In the genomic region with DNA sequence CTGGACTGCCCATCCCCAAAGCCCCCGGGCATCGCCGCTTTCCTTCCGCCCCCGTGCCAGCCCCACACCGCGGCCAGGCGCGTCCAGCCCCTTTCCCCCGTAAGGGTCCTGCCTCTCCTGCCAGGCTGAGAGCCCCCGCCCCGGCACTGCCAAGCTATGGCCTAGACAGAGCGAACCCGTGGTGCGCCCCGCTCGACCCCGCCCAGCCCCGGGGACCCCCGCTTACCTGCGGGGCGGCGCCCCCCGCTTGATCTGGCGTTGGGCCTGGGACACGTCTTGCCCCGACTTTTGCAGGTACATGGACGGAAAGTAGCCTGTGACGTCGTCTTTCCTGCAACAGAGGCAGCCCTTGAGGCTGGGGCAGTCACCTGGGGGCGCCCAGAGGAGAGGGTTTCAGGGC, we compare ENCODE assay signal across 8 cellular contexts.
DNase-seq lines count a peak whose midpoint lies in the region; ATAC-seq and TF ChIP-seq lines count a peak whose summit lies in the region.
"Not testable (repeated sequence)": the region's sequence is repeated elsewhere in the genome, so short reads cannot be mapped to it uniquely, and the experiment has no call there.

No MANE protein-coding gene starts in this region.

- H3K9me3 Mint-ChIP-seq in CD8-positive, alpha-beta T cell; activated CD8-positive, alpha-beta T cell treated with anti-CD3 and anti-CD28 coated beads, Interleukin-2, amount 10 ng/mL, durations not matched to agents 7 days and 5 days (ENCODE audit: insufficient read depth): not testable (repeated sequence)

- not testable (repeated sequence) for H3K27ac ChIP-seq in CD8-positive, alpha-beta T cell (ENCODE audit: low read depth, low read length); OCI-LY7 (ENCODE audit: low read depth, low read length, poor library complexity, severe bottlenecking); colonic mucosa; right cardiac atrium (ENCODE audit: low read length)
- peak overlapping the region in 2 of 4 donors; percentile 43 to 70 for H3K27ac ChIP-seq in upper lobe of left lung

- 29% methylated on average over 12 of the region's 31 CpGs for WGBS in right cardiac atrium
- WGBS in upper lobe of left lung, 2 donors, result no CpG with 5 or more reads among the region's 31 CpGs

- not testable (repeated sequence) for H3K36me3 ChIP-seq in CD8-positive, alpha-beta T cell (ENCODE audit: insufficient read depth, low read length); OCI-LY7 (ENCODE audit: insufficient read depth, low read length); colonic mucosa; mucosa of descending colon (ENCODE audit: low read depth); upper lobe of left lung

- H3K36me3 Mint-ChIP-seq in CD8-positive, alpha-beta T cell; activated CD8-positive, alpha-beta T cell treated with anti-CD3 and anti-CD28 coated beads, Interleukin-2, amount 10 ng/mL, durations not matched to agents 7 days and 5 days (ENCODE audit: low read depth): not testable (repeated sequence)

- 0 out of 2 replicates have a peak overlapping the region, but pooled peaks have one; percentile 5 for H3K4me2 ChIP-seq in OCI-LY7 (ENCODE audit: low read length)

- DNase-seq in CD8-positive, alpha-beta T cell, result peak in 4 of 7 experiments; percentile 9 to 51 (median 19)
- DNase-seq in OCI-LY7 (ENCODE audit: low spot score), result not testable (repeated sequence)
- DNase-seq in activated CD8-positive, alpha-beta T cell treated with anti-CD3 and anti-CD28 coated beads, Interleukin-2, amount 10 ng/mL, durations not matched to agents 7 days and 5 days, result peak; percentile 21
- DNase-seq in colonic mucosa (peak; percentile 18), right cardiac atrium (peak; percentile 6 to 48 (median 40)), mucosa of descending colon (peak; percentile 7 to 46 (median 28)), sciatic nerve (ENCODE audit: low spot score) (peak; percentile 51), upper lobe of left lung (peak; percentile 21 to 79)

- H3K9ac ChIP-seq in colonic mucosa (ENCODE audit: low read depth in 2 of 2, low read length in 2 of 2), result not testable (repeated sequence)

- ATAC-seq in CD8-positive, alpha-beta T cell; activated CD8-positive, alpha-beta T cell treated with anti-CD3 and anti-CD28 coated beads, Interleukin-2, amount 10 ng/mL, durations not matched to agents 7 days and 5 days; mucosa of descending colon; sciatic nerve; upper lobe of left lung (ENCODE audit: low FRiP score in 2 of 2): not testable (repeated sequence)
- ATAC-seq in right cardiac atrium, result peak in 1 of 2 donors; percentile 12

- H3K4me1 Mint-ChIP-seq in CD8-positive, alpha-beta T cell (ENCODE audit: low read depth); activated CD8-positive, alpha-beta T cell treated with anti-CD3 and anti-CD28 coated beads, Interleukin-2, amount 10 ng/mL, durations not matched to agents 7 days and 5 days (ENCODE audit: low read depth): not testable (repeated sequence)

- not testable (repeated sequence) for H3K27me3 ChIP-seq in CD8-positive, alpha-beta T cell (ENCODE audit: insufficient read depth, low read length); colonic mucosa; right cardiac atrium (ENCODE audit: control insufficient read depth, insufficient read depth); upper lobe of left lung

- H3K79me2 ChIP-seq in OCI-LY7 (ENCODE audit: insufficient read depth, low read depth, low read length), result not testable (repeated sequence)

- POLR2A ChIA-PET in CD8-positive, alpha-beta T cell (lab: Charles Lee); OCI-LY7 (lab: Charles Lee); activated CD8-positive, alpha-beta T cell treated with anti-CD3 and anti-CD28 coated beads, Interleukin-2, amount 10 ng/mL, durations not matched to agents 7 days and 5 days (lab: Charles Lee): not testable (repeated sequence)

- H3K4me1 ChIP-seq in CD8-positive, alpha-beta T cell (ENCODE audit: insufficient read depth, low read length); OCI-LY7 (ENCODE audit: insufficient read depth, low read length, poor library complexity, severe bottlenecking); colonic mucosa; right cardiac atrium (ENCODE audit: control insufficient read depth, insufficient read depth, low read length); mucosa of descending colon (ENCODE audit: low read depth); upper lobe of left lung: not testable (repeated sequence)

- not testable (repeated sequence) for H3K27ac Mint-ChIP-seq in CD8-positive, alpha-beta T cell; activated CD8-positive, alpha-beta T cell treated with anti-CD3 and anti-CD28 coated beads, Interleukin-2, amount 10 ng/mL, durations not matched to agents 7 days and 5 days

- H3K9me3 ChIP-seq in CD8-positive, alpha-beta T cell (ENCODE audit: low read length); OCI-LY7 (ENCODE audit: low read length); colonic mucosa; right cardiac atrium (ENCODE audit: control insufficient read depth, low read length); mucosa of descending colon; upper lobe of left lung: not testable (repeated sequence)

- H3K4me3 Mint-ChIP-seq in CD8-positive, alpha-beta T cell, result peak overlapping the region; percentile 57
- H3K4me3 Mint-ChIP-seq in activated CD8-positive, alpha-beta T cell treated with anti-CD3 and anti-CD28 coated beads, Interleukin-2, amount 10 ng/mL, durations not matched to agents 7 days and 5 days, result not testable (repeated sequence)

- not testable (repeated sequence) for H3K9me2 ChIP-seq in OCI-LY7 (ENCODE audit: insufficient read depth, low read length)

- TF ChIP-seq CTCF in CD8-positive, alpha-beta T cell (IDR thresholded peaks at IDR 0.05); OCI-LY7 (conservative IDR thresholded peaks at IDR 0.05; ENCODE audit: low read length); colonic mucosa (IDR thresholded peaks at IDR 0.05); mucosa of descending colon (IDR thresholded peaks at IDR 0.05); upper lobe of left lung (IDR thresholded peaks at IDR 0.05): not testable (repeated sequence)

- intact Hi-C loops in CD8-positive, alpha-beta T cell (cut with DNase I, micrococcal nuclease); OCI-LY7 (cut with micrococcal nuclease; ENCODE audit: unreplicated experiment); colonic mucosa (cut with DNase I); right cardiac atrium (cut with DNase I); mucosa of descending colon (cut with DNase I, micrococcal nuclease); sciatic nerve (cut with DNase I): not testable (repeated sequence)

- CTCF ChIA-PET in CD8-positive, alpha-beta T cell (lab: Charles Lee); OCI-LY7 (lab: Charles Lee; ENCODE audit: unreplicated experiment); activated CD8-positive, alpha-beta T cell treated with anti-CD3 and anti-CD28 coated beads, Interleukin-2, amount 10 ng/mL, durations not matched to agents 7 days and 5 days (lab: Charles Lee): not testable (repeated sequence)

- H2AFZ ChIP-seq in OCI-LY7 (ENCODE audit: low read length), result not testable (repeated sequence)

- not testable (repeated sequence) for H3K27me3 Mint-ChIP-seq in CD8-positive, alpha-beta T cell (ENCODE audit: low read depth); activated CD8-positive, alpha-beta T cell treated with anti-CD3 and anti-CD28 coated beads, Interleukin-2, amount 10 ng/mL, durations not matched to agents 7 days and 5 days (ENCODE audit: low read depth)

- not testable (repeated sequence) for TF ChIP-seq EP300 in upper lobe of left lung (IDR thresholded peaks at IDR 0.05)

- H4K20me1 ChIP-seq in OCI-LY7 (ENCODE audit: insufficient read depth, low read length), result not testable (repeated sequence)

- H3K4me3 ChIP-seq in CD8-positive, alpha-beta T cell (ENCODE audit: low read depth, low read length); OCI-LY7 (ENCODE audit: low read depth, low read length, poor library complexity, severe bottlenecking); colonic mucosa; right cardiac atrium (ENCODE audit: low read length); mucosa of descending colon: not testable (repeated sequence)
- H3K4me3 ChIP-seq in upper lobe of left lung, result peak overlapping the region in 3 of 4 donors; percentile 39 to 43 (median 42)

- not testable (repeated sequence) for TF ChIP-seq POLR2A in upper lobe of left lung (IDR thresholded peaks at IDR 0.05)

- BruUV-seq in OCI-LY7 (replicated peaks; lab: Mats Ljungman, UMichigan), result not testable (repeated sequence)
